ENCODE assay signal across 11 cellular contexts in genomic region chr17:46063239-46063638, GRCh38.
A peak's percentile ranks its signal among the peaks of the same experiment; 100 is the strongest.
DNase-seq lines count a peak whose midpoint lies in the region; ATAC-seq and TF ChIP-seq lines count a peak whose summit lies in the region.
"Had no signal": no experiment of that assay in that cellular context is flagged by ENCODE, and none has a peak within 500 bp of the region (broad histone marks: within the 10 kb centered on the region; RNA-seq: fewer than 3 reads in every experiment).

No MANE protein-coding gene starts in this region.

- H3K36me3 Mint-ChIP-seq in neural progenitor cell, result peaks cover 42% of the 10 kb centered on the region

- no peaks in the 10 kb centered on the region for H3K27me3 Mint-ChIP-seq in neural progenitor cell (ENCODE audit: insufficient read depth, low read depth)

- no peaks in the 10 kb centered on the region for H3K9me3 ChIP-seq in neural progenitor cell (ENCODE audit: low read depth)
- H3K9me3 ChIP-seq: esophagus squamous epithelium had no signal

- H3K4me1 Mint-ChIP-seq in neural progenitor cell, result no peaks in the 10 kb centered on the region

- peaks cover 40% of the 10 kb centered on the region for H4K20me1 ChIP-seq in neural progenitor cell (ENCODE audit: low read depth)

- no peak overlapping the region for H3K4me3 Mint-ChIP-seq in neural progenitor cell

- ATAC-seq in HG03439 (IDR thresholded peaks at IDR 0.05; ENCODE audit: unreplicated experiment), result no peak

- H3K79me2 ChIP-seq in neural progenitor cell (ENCODE audit: low read depth), result peaks cover 56% of the 10 kb centered on the region

- H3K4me3 ChIP-seq in AG09309 (ENCODE audit: control insufficient read depth, low read depth, low read length), result no peak overlapping the region
- no peak overlapping the region for H3K4me3 ChIP-seq in neural progenitor cell
- H3K4me3 ChIP-seq: esophagus squamous epithelium had no signal

- no peaks in the 10 kb centered on the region for H3K4me1 ChIP-seq in neural progenitor cell

- no peaks in the 10 kb centered on the region for H3K9me3 Mint-ChIP-seq in neural progenitor cell

- peaks cover 11% of the 10 kb centered on the region for H3K36me3 ChIP-seq in neural progenitor cell

- H3F3A ChIP-seq in neural progenitor cell (ENCODE audit: low read depth), result no peaks in the 10 kb centered on the region

- H2AFZ ChIP-seq in neural progenitor cell (replicated peaks), result no peak overlapping the region

- no peak overlapping the region for H3K27ac ChIP-seq in neural progenitor cell

- TF ChIP-seq CTCF in AG09309 (IDR thresholded peaks at IDR 0.05; ENCODE audit: control insufficient read depth, insufficient read depth, low read depth, low read length, missing control alignments) (no peak), neural progenitor cell (IDR thresholded peaks at IDR 0.05) (no peak)

- H3K27ac Mint-ChIP-seq in neural progenitor cell, result no peak overlapping the region

- DNase-seq in AG09309 (ENCODE audit: low read depth), result peak; percentile 56
- DNase-seq in LHCN-M2 (ENCODE audit: low read depth), result peak; percentile 83
- DNase-seq in dedifferentiated amniotic fluid mesenchymal stem cell (ENCODE audit: extremely low spot score), result peak; percentile 58
- peak; percentile 22 for DNase-seq in mucosa of gallbladder (ENCODE audit: low spot score)
- no peak for DNase-seq in neural progenitor cell (ENCODE audit: low spot score)
- no peak for DNase-seq in DMS53 treated with DMSO at 0.1 percent for 48 hours (lab: John Stamatoyannopoulos, UW; ENCODE audit: unreplicated experiment)
- DNase-seq in GF-D8 (lab: John Stamatoyannopoulos, UW), result no peak
- DNase-seq: activated CD4-positive, alpha-beta T cell treated with anti-CD3 and anti-CD28 coated beads for 48 hours; esophagus squamous epithelium; NCI-H1694 treated with DMSO at 0.1 percent for 48 hours had no signal

- H3K4me2 ChIP-seq in neural progenitor cell, result no peak overlapping the region

- H3K27me3 ChIP-seq in neural progenitor cell, result no peaks in the 10 kb centered on the region
- H3K27me3 ChIP-seq: esophagus squamous epithelium had no signal

- no peak overlapping the region for H3K9ac ChIP-seq in neural progenitor cell

Comparison
In these comparisons a context has a peak if more than half of its experiments do, and no peak if none do; other contexts are left out.
1. DNase-seq: peak in AG09309 (single experiment), LHCN-M2 (single experiment), dedifferentiated amniotic fluid mesenchymal stem cell (single experiment) and mucosa of gallbladder (single experiment); none in neural progenitor cell (single experiment), DMS53 treated with DMSO at 0.1 percent for 48 hours (single experiment) and GF-D8 (single experiment).